ENCODE assay signal across 14 cellular contexts in the genomic region with DNA sequence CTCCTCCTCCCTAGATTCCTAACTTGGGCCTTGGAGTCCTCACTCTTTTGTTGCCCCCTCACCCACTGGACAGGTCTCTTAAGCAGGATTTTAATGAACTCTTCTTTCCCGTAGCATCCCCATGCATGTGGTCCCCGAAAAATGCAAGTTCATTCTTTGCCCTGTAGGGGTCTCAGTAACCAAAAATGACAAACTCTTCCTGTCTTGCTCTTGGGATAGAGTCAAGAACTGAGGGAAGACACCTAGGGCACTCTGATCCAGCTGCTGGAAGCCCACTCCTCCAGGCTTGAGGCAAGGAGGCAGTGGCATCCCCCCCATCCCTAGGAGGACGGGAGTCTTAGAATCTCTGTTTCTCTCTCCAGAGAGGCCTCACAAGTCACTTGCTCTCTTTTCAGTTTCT.
DNase-seq lines count a peak whose midpoint lies in the region; ATAC-seq and TF ChIP-seq lines count a peak whose summit lies in the region.
"Had no signal": no experiment of that assay in that cellular context is flagged by ENCODE, and none has a peak within 500 bp of the region (broad histone marks: within the 10 kb centered on the region; RNA-seq: fewer than 3 reads in every experiment).

No MANE protein-coding gene starts in this region.

- ATAC-seq in GM19023 (IDR thresholded peaks at IDR 0.05; ENCODE audit: unreplicated experiment), result peak; percentile 48
- ATAC-seq in GM19452 (IDR thresholded peaks at IDR 0.05; ENCODE audit: unreplicated experiment), result no peak
- ATAC-seq: left ventricle myocardium superior, pancreas had no signal

- peak; percentile 52 for TF ChIP-seq CTCF in NB4 (IDR thresholded peaks at IDR 0.05; ENCODE audit: low read depth, low read length)
- peak; percentile 7 for TF ChIP-seq CTCF in fibroblast of villous mesenchyme (IDR thresholded peaks at IDR 0.05; ENCODE audit: insufficient read depth, low read depth, low read length)

- TF ChIP-seq POLR2A in NB4 (IDR thresholded peaks at IDR 0.05; ENCODE audit: extremely low read depth, insufficient read length), result no peak

- DNase-seq in D341Med (ENCODE audit: low spot score) (peak; percentile 30), NB4 (ENCODE audit: low read depth) (peak; percentile 30), fibroblast of villous mesenchyme (ENCODE audit: low read depth) (no peak), NCI-H2171 treated with DMSO at 0.1 percent for 48 hours (lab: John Stamatoyannopoulos, UW) (no peak), retina (no peak)
- no peak for DNase-seq in central memory CD4-positive, alpha-beta T cell
- DNase-seq: activated CD4-positive, alpha-beta T cell treated with anti-CD3 and anti-CD28 coated beads, Interleukin-2, amount 50 U/mL, for 1 hour; cerebellar nuclear complex; foreskin fibroblast; left ventricle myocardium superior; pancreas; stimulated activated CD4-positive, alpha-beta T cell treated with anti-CD3 and anti-CD28 coated beads, Interleukin-4, amount 100 ng/mL, for 4 hours had no signal

- no peak overlapping the region for H3K4me3 ChIP-seq in NB4 (ENCODE audit: low read depth, low read length)
- H3K4me3 ChIP-seq in fibroblast of villous mesenchyme (ENCODE audit: low read depth, low read length), result no peak overlapping the region
- H3K4me3 ChIP-seq: pancreas had no signal

Comparison
In these comparisons a context has a peak if more than half of its experiments do, and no peak if none do; other contexts are left out.
1. DNase-seq: peak in D341Med (single experiment) and NB4 (single experiment); none in fibroblast of villous mesenchyme (single experiment), central memory CD4-positive, alpha-beta T cell (single experiment), NCI-H2171 treated with DMSO at 0.1 percent for 48 hours (single experiment) and retina (single experiment).